In the genomic region with DNA sequence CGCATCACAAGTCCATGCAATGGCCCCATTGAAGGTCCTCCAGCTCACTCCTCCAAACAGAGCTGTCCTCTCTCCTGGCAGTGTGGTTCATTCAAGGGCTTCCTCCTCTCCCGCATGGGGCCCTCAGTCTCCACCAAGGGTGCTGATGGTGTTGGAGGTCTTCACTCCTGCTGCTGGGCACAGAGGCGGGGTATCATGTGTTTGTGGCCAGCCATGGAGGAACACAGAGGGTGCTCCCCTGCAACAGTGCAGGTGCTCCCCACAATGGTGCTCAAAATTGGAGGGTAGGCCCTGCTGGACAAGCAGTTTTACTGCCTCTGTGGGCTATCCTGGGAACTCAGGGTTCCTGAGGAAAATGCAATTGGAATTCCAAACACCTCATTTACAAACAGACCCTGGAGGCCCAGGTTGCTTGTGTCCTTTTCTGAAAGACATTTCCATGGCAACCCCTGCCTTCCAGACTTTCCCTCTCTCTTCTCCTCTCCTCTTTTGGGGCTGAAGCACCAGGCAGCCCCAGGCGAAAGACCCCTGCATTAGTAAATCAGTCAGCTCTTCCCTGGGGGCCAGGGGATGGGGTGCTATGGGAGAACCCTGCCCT, we compare ENCODE assay signal across 13 cellular contexts.
DNase-seq lines count a peak whose midpoint lies in the region; ATAC-seq and TF ChIP-seq lines count a peak whose summit lies in the region.
"Had no signal": no experiment of that assay in that cellular context is flagged by ENCODE, and none has a peak within 500 bp of the region (broad histone marks: within the 10 kb centered on the region; RNA-seq: fewer than 3 reads in every experiment).

No MANE protein-coding gene starts in this region.

- H2BK120ac ChIP-seq in mesendoderm (ENCODE audit: low read depth, low read length): no peak overlapping the region

- no peak overlapping the region for H2BK5ac ChIP-seq in mesendoderm (ENCODE audit: low read length)

- H3K79me2 ChIP-seq in mesendoderm (ENCODE audit: control insufficient read depth, insufficient read depth, low read length): no peaks in the 10 kb centered on the region

- no peaks in the 10 kb centered on the region for H3K4me1 ChIP-seq in mesendoderm (ENCODE audit: control insufficient read depth, low read depth, low read length)
- no peaks in the 10 kb centered on the region for H3K4me1 ChIP-seq in CD8-positive, alpha-beta T cell (ENCODE audit: insufficient read depth, low read length)
- H3K4me1 ChIP-seq: HAP-1 had no signal

- no peaks in the 10 kb centered on the region for H3K79me1 ChIP-seq in mesendoderm (ENCODE audit: low read length)

- no peak overlapping the region for H2BK15ac ChIP-seq in mesendoderm (replicated peaks; ENCODE audit: low read depth)

- no peak overlapping the region for H3K4me2 ChIP-seq in mesendoderm (ENCODE audit: low read length)

- CTCF ChIA-PET in WTC11 (lab: Charles Lee): interaction anchor here (1.1 to 1.8 kb wide), 3 partner anchors 9 to 298 kb away, joined by 3 to 6 read pairs (median 5); no protein-coding TSS in a partner anchor
- CTCF ChIA-PET in CD8-positive, alpha-beta T cell (lab: Charles Lee): interaction anchor here (1.2 to 1.3 kb wide), 2 partner anchors 7 to 11 kb away, joined by 3 read pairs; no protein-coding TSS in a partner anchor

- no peak overlapping the region for H3K4ac ChIP-seq in mesendoderm (ENCODE audit: low read depth, low read length)

- H3K9me3 Mint-ChIP-seq in natural killer cell (no peaks in the 10 kb centered on the region), WTC11 (peaks cover 12% of the 10 kb centered on the region)
- no peaks in the 10 kb centered on the region for H3K9me3 Mint-ChIP-seq in natural killer cell treated with Interleukin-12 subunit alpha and Interleukin-12 subunit beta and Interleukin-15 and Interleukin-18, amount 100 ng/mL, for 72 hours
- H3K9me3 Mint-ChIP-seq in CD8-positive, alpha-beta T cell: no peaks in the 10 kb centered on the region
- H3K9me3 Mint-ChIP-seq in activated CD4-positive, alpha-beta T cell treated with anti-CD3 and anti-CD28 coated beads, Interleukin-2, amount 10 ng/mL, durations not matched to agents 24 days and 14 days: no peaks in the 10 kb centered on the region
- H3K9me3 Mint-ChIP-seq: CD4-positive, alpha-beta T cell had no signal

- H4K5ac ChIP-seq in mesendoderm (ENCODE audit: low read length): no peak overlapping the region

- ATAC-seq in natural killer cell (no peak), WTC11 (peak; percentile 62)
- no peak for ATAC-seq in natural killer cell treated with Interleukin-12 subunit alpha and Interleukin-12 subunit beta and Interleukin-15 and Interleukin-18, amount 100 ng/mL, for 72 hours
- ATAC-seq in CD8-positive, alpha-beta T cell: no peak

- no peak overlapping the region for H2AK5ac ChIP-seq in mesendoderm (ENCODE audit: low read length)

- H3K9me3 ChIP-seq in CD8-positive, alpha-beta T cell (ENCODE audit: low read length): no peaks in the 10 kb centered on the region
- H3K9me3 ChIP-seq: HAP-1 had no signal

- H3K4me1 Mint-ChIP-seq in natural killer cell: peaks cover 59 to 69% of the 10 kb centered on the region in 2 donors
- peaks cover 8 to 45% of the 10 kb centered on the region in 2 donors for H3K4me1 Mint-ChIP-seq in natural killer cell treated with Interleukin-12 subunit alpha and Interleukin-12 subunit beta and Interleukin-15 and Interleukin-18, amount 100 ng/mL, for 72 hours (ENCODE audit: low read depth in 2 of 2)
- peaks cover 7% of the 10 kb centered on the region for H3K4me1 Mint-ChIP-seq in WTC11
- no peaks in the 10 kb centered on the region for H3K4me1 Mint-ChIP-seq in CD8-positive, alpha-beta T cell (ENCODE audit: low read depth)
- H3K4me1 Mint-ChIP-seq in activated CD4-positive, alpha-beta T cell treated with anti-CD3 and anti-CD28 coated beads, Interleukin-2, amount 10 ng/mL, durations not matched to agents 24 days and 14 days: no peaks in the 10 kb centered on the region
- H3K4me1 Mint-ChIP-seq: B cell had no signal

- H3K36me3 ChIP-seq in mesendoderm (ENCODE audit: control insufficient read depth, insufficient read depth, low read length): no peaks in the 10 kb centered on the region
- no peaks in the 10 kb centered on the region for H3K36me3 ChIP-seq in CD8-positive, alpha-beta T cell (ENCODE audit: insufficient read depth, low read length)
- H3K36me3 ChIP-seq: HAP-1 had no signal

- no peak overlapping the region for H3K23ac ChIP-seq in mesendoderm (ENCODE audit: low read length)

- intact Hi-C loops in natural killer cell (cut with micrococcal nuclease): no loop called here
- intact Hi-C loops in CD8-positive, alpha-beta T cell (cut with DNase I, micrococcal nuclease): no loop called here
- intact Hi-C loops in activated CD4-positive, alpha-beta T cell treated with anti-CD3 and anti-CD28 coated beads, Interleukin-2, amount 10 ng/mL, durations not matched to agents 24 days and 14 days (cut with micrococcal nuclease): no loop called here

- no peaks in the 10 kb centered on the region for H3K27me3 Mint-ChIP-seq in natural killer cell (ENCODE audit: low read depth in 2 of 2)
- no peaks in the 10 kb centered on the region for H3K27me3 Mint-ChIP-seq in natural killer cell treated with Interleukin-12 subunit alpha and Interleukin-12 subunit beta and Interleukin-15 and Interleukin-18, amount 100 ng/mL, for 72 hours
- no peaks in the 10 kb centered on the region; the same call in none of the 2 replicates for H3K27me3 Mint-ChIP-seq in WTC11 (ENCODE audit: low read depth)
- no peaks in the 10 kb centered on the region for H3K27me3 Mint-ChIP-seq in CD8-positive, alpha-beta T cell (ENCODE audit: low read depth)
- no peaks in the 10 kb centered on the region for H3K27me3 Mint-ChIP-seq in activated CD4-positive, alpha-beta T cell treated with anti-CD3 and anti-CD28 coated beads, Interleukin-2, amount 10 ng/mL, durations not matched to agents 24 days and 14 days
- H3K27me3 Mint-ChIP-seq: CD4-positive, alpha-beta T cell had no signal

- no peak overlapping the region for H3K56ac ChIP-seq in mesendoderm (ENCODE audit: low read length)

- no peak overlapping the region for H3K9ac ChIP-seq in mesendoderm (ENCODE audit: low read length)
- H3K9ac ChIP-seq: GM23248 had no signal

- H3K18ac ChIP-seq in mesendoderm (ENCODE audit: low read length): no peak overlapping the region

- no peak for DNase-seq in natural killer cell
- DNase-seq in natural killer cell treated with Interleukin-12 subunit alpha and Interleukin-12 subunit beta and Interleukin-15 and Interleukin-18, amount 100 ng/mL, for 72 hours (ENCODE audit: low spot score): no peak
- no peak for DNase-seq in WTC11 (ENCODE audit: low spot score)
- DNase-seq in mesendoderm: peak; percentile 52
- no peak for DNase-seq in CD8-positive, alpha-beta T cell
- DNase-seq in activated effector memory CD4-positive, alpha-beta T cell treated with anti-CD3 and anti-CD28 coated beads, Interleukin-2, amount 50 U/mL, for 16 hours: no peak
- no peak for DNase-seq in activated CD4-positive, alpha-beta T cell treated with anti-CD3 and anti-CD28 coated beads, Interleukin-2, amount 10 ng/mL, durations not matched to agents 24 days and 14 days
- DNase-seq: C1 segment of cervical spinal cord; CD4-positive, alpha-beta T cell; DMS79; GM23248 had no signal

- no peak overlapping the region for H3K4me3 Mint-ChIP-seq in natural killer cell
- H3K4me3 Mint-ChIP-seq in natural killer cell treated with Interleukin-12 subunit alpha and Interleukin-12 subunit beta and Interleukin-15 and Interleukin-18, amount 100 ng/mL, for 72 hours: no peak overlapping the region
- no peak overlapping the region for H3K4me3 Mint-ChIP-seq in WTC11
- H3K4me3 Mint-ChIP-seq in CD8-positive, alpha-beta T cell: no peak overlapping the region
- no peak overlapping the region for H3K4me3 Mint-ChIP-seq in activated CD4-positive, alpha-beta T cell treated with anti-CD3 and anti-CD28 coated beads, Interleukin-2, amount 10 ng/mL, durations not matched to agents 24 days and 14 days
- H3K4me3 Mint-ChIP-seq: B cell; CD4-positive, alpha-beta T cell had no signal

- TF ChIP-seq CTCF in natural killer cell (IDR thresholded peaks at IDR 0.05): no peak
- TF ChIP-seq CTCF in WTC11 (IDR thresholded peaks at IDR 0.05): no peak
- TF ChIP-seq CTCF in CD8-positive, alpha-beta T cell (IDR thresholded peaks at IDR 0.05): no peak

- no peaks in the 10 kb centered on the region for H3K36me3 Mint-ChIP-seq in natural killer cell
- H3K36me3 Mint-ChIP-seq in natural killer cell treated with Interleukin-12 subunit alpha and Interleukin-12 subunit beta and Interleukin-15 and Interleukin-18, amount 100 ng/mL, for 72 hours: no peaks in the 10 kb centered on the region
- peaks cover 17% of the 10 kb centered on the region for H3K36me3 Mint-ChIP-seq in WTC11
- H3K36me3 Mint-ChIP-seq in CD8-positive, alpha-beta T cell: no peaks in the 10 kb centered on the region
- H3K36me3 Mint-ChIP-seq in activated CD4-positive, alpha-beta T cell treated with anti-CD3 and anti-CD28 coated beads, Interleukin-2, amount 10 ng/mL, durations not matched to agents 24 days and 14 days (ENCODE audit: low read depth): no peaks in the 10 kb centered on the region

- no CpG with 5 or more reads among the region's 4 CpGs for WGBS in mesendoderm (ENCODE audit: extremely low coverage, insufficient coverage, low lambda C conversion rate)

- H3K27me3 ChIP-seq in mesendoderm (ENCODE audit: insufficient read depth, low read length, poor library complexity): no peaks in the 10 kb centered on the region
- no peaks in the 10 kb centered on the region for H3K27me3 ChIP-seq in CD8-positive, alpha-beta T cell (ENCODE audit: insufficient read depth, low read length)

- H4K8ac ChIP-seq in mesendoderm (ENCODE audit: low read depth, low read length): no peak overlapping the region

- H3K27ac Mint-ChIP-seq in natural killer cell (peak overlapping the region; percentile 62 to 68), WTC11 (no peak overlapping the region)
- H3K27ac Mint-ChIP-seq in natural killer cell treated with Interleukin-12 subunit alpha and Interleukin-12 subunit beta and Interleukin-15 and Interleukin-18, amount 100 ng/mL, for 72 hours: peak overlapping the region in 1 of 2 donors; percentile 78
- H3K27ac Mint-ChIP-seq in CD8-positive, alpha-beta T cell: no peak overlapping the region
- H3K27ac Mint-ChIP-seq in activated CD4-positive, alpha-beta T cell treated with anti-CD3 and anti-CD28 coated beads, Interleukin-2, amount 10 ng/mL, durations not matched to agents 24 days and 14 days: no peak overlapping the region
- H3K27ac Mint-ChIP-seq: B cell; CD4-positive, alpha-beta T cell had no signal

- POLR2A ChIA-PET in WTC11 (lab: Charles Lee): no interaction called here
- POLR2A ChIA-PET in CD8-positive, alpha-beta T cell (lab: Charles Lee): no interaction called here

- no peak overlapping the region for H3K27ac ChIP-seq in mesendoderm (ENCODE audit: low read depth, low read length)
- H3K27ac ChIP-seq in CD8-positive, alpha-beta T cell (ENCODE audit: low read depth, low read length): no peak overlapping the region
- H3K27ac ChIP-seq: GM23248 had no signal

- no peak overlapping the region for H3K4me3 ChIP-seq in mesendoderm (ENCODE audit: low read length)
- no peak overlapping the region for H3K4me3 ChIP-seq in CD8-positive, alpha-beta T cell (ENCODE audit: low read depth, low read length)
- H3K4me3 ChIP-seq: GM23248, HAP-1 had no signal

TF ChIP-seq in WTC11, 78 proteins besides CTCF, POLR2A, EP300 and RAD21 (continues in another document):
- TF ChIP-seq ZNF317 (CRISPR knock-in tag; IDR thresholded peaks at IDR 0.05; ENCODE audit: borderline replicate concordance, low read depth) (no peak), KAT7 (CRISPR knock-in tag; IDR thresholded peaks at IDR 0.05; ENCODE audit: borderline replicate concordance) (no peak)

Comparison
In these comparisons a context has a peak if more than half of its experiments do, and no peak if none do; other contexts are left out.
1. H3K27ac Mint-ChIP-seq: peak in natural killer cell (2 of 2); none in WTC11 (single experiment), CD8-positive, alpha-beta T cell (single experiment) and activated CD4-positive, alpha-beta T cell treated with anti-CD3 and anti-CD28 coated beads, Interleukin-2, amount 10 ng/mL, durations not matched to agents 24 days and 14 days (single experiment).